ENCODE assay signal across 8 cellular contexts in genomic region chr3:33089515-33089914, GRCh38. TPM values are rescaled to one million over a fixed set of nuclear protein-coding genes. Genes with fewer than 3 reads are reported as not detected.
A peak's percentile ranks its signal among the peaks of the same experiment; 100 is the strongest.
DNase-seq lines count a peak whose midpoint lies in the region; ATAC-seq and TF ChIP-seq lines count a peak whose summit lies in the region.

No MANE protein-coding gene starts in this region.

- POLR2A ChIA-PET in activated CD8-positive, alpha-beta T cell treated with anti-CD3 and anti-CD28 coated beads, Interleukin-2, amount 10 ng/mL, durations not matched to agents 7 days and 5 days (lab: Charles Lee): no interaction called here

- no peaks in the 10 kb centered on the region for H3K27me3 ChIP-seq in thyroid gland

- TF ChIP-seq CTCF in thyroid gland (IDR thresholded peaks at IDR 0.05): no peak

- intact Hi-C loops in thyroid gland (cut with DNase I): no loop called here

- H3K36me3 Mint-ChIP-seq in activated CD8-positive, alpha-beta T cell treated with anti-CD3 and anti-CD28 coated beads, Interleukin-2, amount 10 ng/mL, durations not matched to agents 7 days and 5 days (ENCODE audit: low read depth): peaks cover 67% of the 10 kb centered on the region

- no peak overlapping the region for H3K4me3 ChIP-seq in thyroid gland (replicated peaks in 1 of 3)

- no peaks in the 10 kb centered on the region for H3K9me3 Mint-ChIP-seq in activated CD8-positive, alpha-beta T cell treated with anti-CD3 and anti-CD28 coated beads, Interleukin-2, amount 10 ng/mL, durations not matched to agents 7 days and 5 days (ENCODE audit: insufficient read depth)

- no peaks in the 10 kb centered on the region for H3K4me1 ChIP-seq in thyroid gland

- H3K27ac Mint-ChIP-seq in activated CD8-positive, alpha-beta T cell treated with anti-CD3 and anti-CD28 coated beads, Interleukin-2, amount 10 ng/mL, durations not matched to agents 7 days and 5 days: peak overlapping the region; percentile 70

- H3K36me3 ChIP-seq in thyroid gland: peaks cover 0 to 14% of the 10 kb centered on the region in 2 donors

- ATAC-seq in GM18499 (IDR thresholded peaks at IDR 0.05; ENCODE audit: insufficient read depth, unreplicated experiment) (peak; percentile 91), GM21381 (IDR thresholded peaks at IDR 0.05; ENCODE audit: unreplicated experiment) (peak; percentile 94), HG03342 (IDR thresholded peaks at IDR 0.05; ENCODE audit: unreplicated experiment) (peak; percentile 87)
- ATAC-seq in activated CD8-positive, alpha-beta T cell treated with anti-CD3 and anti-CD28 coated beads, Interleukin-2, amount 10 ng/mL, durations not matched to agents 7 days and 5 days: peak; percentile 78

- CTCF ChIA-PET in activated CD8-positive, alpha-beta T cell treated with anti-CD3 and anti-CD28 coated beads, Interleukin-2, amount 10 ng/mL, durations not matched to agents 7 days and 5 days (lab: Charles Lee): interaction anchor here (1.2 to 2.2 kb wide), 3 partner anchors 15 to 58 kb away, joined by 3 to 10 read pairs (median 4); no protein-coding TSS in a partner anchor

- peak overlapping the region; percentile 55 for H3K4me3 Mint-ChIP-seq in activated CD8-positive, alpha-beta T cell treated with anti-CD3 and anti-CD28 coated beads, Interleukin-2, amount 10 ng/mL, durations not matched to agents 7 days and 5 days

- no peaks in the 10 kb centered on the region for H3K27me3 Mint-ChIP-seq in activated CD8-positive, alpha-beta T cell treated with anti-CD3 and anti-CD28 coated beads, Interleukin-2, amount 10 ng/mL, durations not matched to agents 7 days and 5 days (ENCODE audit: low read depth)

- WGBS in thyroid gland, 2 donors: 88 to 94% methylated on average over 3 of the region's 3 CpGs

- no peaks in the 10 kb centered on the region for H3K9me3 ChIP-seq in thyroid gland

- no peak overlapping the region for H3K27ac ChIP-seq in thyroid gland

- TF ChIP-seq POLR2A in thyroid gland (IDR thresholded peaks at IDR 0.05): no peak

- H3K4me1 Mint-ChIP-seq in activated CD8-positive, alpha-beta T cell treated with anti-CD3 and anti-CD28 coated beads, Interleukin-2, amount 10 ng/mL, durations not matched to agents 7 days and 5 days (ENCODE audit: low read depth): peaks cover 68% of the 10 kb centered on the region

- peak; percentile 54 for DNase-seq in activated CD8-positive, alpha-beta T cell treated with anti-CD3 and anti-CD28 coated beads, Interleukin-2, amount 10 ng/mL, durations not matched to agents 7 days and 5 days
- DNase-seq in midbrain (lab: John Stamatoyannopoulos, UW) (no peak), thyroid gland (no peak), SW480 (ENCODE audit: low spot score) (no peak)
- DNase-seq in stimulated activated CD4-positive, alpha-beta T cell treated with anti-CD3 and anti-CD28 coated beads, Interleukin-1b, Interleukin-23, amount 100 ng/mL, for 48 hours: no peak

RNA-seq across cellular contexts. Expression of gene GLB1, which starts 7.4 kb away (rescaled TPM):
- 10 to 100 TPM; 37.8 to 38.7 TPM for total RNA-seq in activated CD8-positive, alpha-beta T cell treated with anti-CD3 and anti-CD28 coated beads, Interleukin-2, amount 10 ng/mL, durations not matched to agents 7 days and 5 days
- total RNA-seq in thyroid gland: 100 to 1,000 TPM in 2 of 4 donors, 10 to 100 TPM in 2; 67.3 to 157 (median 96.5) TPM

RNA-seq across cellular contexts. Expression of gene TMPPE, which starts 7.4 kb away (rescaled TPM):
- 10 to 100 TPM; 11.9 to 12.1 TPM for total RNA-seq in activated CD8-positive, alpha-beta T cell treated with anti-CD3 and anti-CD28 coated beads, Interleukin-2, amount 10 ng/mL, durations not matched to agents 7 days and 5 days
- total RNA-seq in thyroid gland: 10 to 100 TPM in 3 of 4 donors, 1 to 10 TPM in 1; 8.3 to 19.5 (median 15.7) TPM

RNA-seq across cellular contexts. Expression of gene CRTAP, which starts 24.3 kb away (rescaled TPM):
- total RNA-seq in activated CD8-positive, alpha-beta T cell treated with anti-CD3 and anti-CD28 coated beads, Interleukin-2, amount 10 ng/mL, durations not matched to agents 7 days and 5 days: 10 to 100 TPM; 21.2 to 22.5 TPM
- 100 to 1,000 TPM; 241 to 504 (median 300) TPM for total RNA-seq in thyroid gland

Comparison
In these comparisons a context has a peak if more than half of its experiments do, and no peak if none do; other contexts are left out.
1. RNA of gene CRTAP, which starts 24.3 kb away (total RNA-seq): 241 to 504 TPM in thyroid gland; 21.2 to 22.5 TPM in activated CD8-positive, alpha-beta T cell treated with anti-CD3 and anti-CD28 coated beads, Interleukin-2, amount 10 ng/mL, durations not matched to agents 7 days and 5 days; every median in the first group is over 10 times any median in the second.
2. Peak in every context shown above with its lines, with median percentiles within 50 percentile points of each other: ATAC-seq.